8 cellular contexts compared by ENCODE assay signal in genomic region chr15:51162865-51163762, GRCh38.
DNase-seq lines count a peak whose midpoint lies in the region; ATAC-seq and TF ChIP-seq lines count a peak whose summit lies in the region.

No MANE protein-coding gene starts in this region.

- H3K27me3 ChIP-seq in GM23248 (replicated peaks; ENCODE audit: insufficient read depth) = no peaks in the 10 kb centered on the region

- peak; percentile 88 for TF ChIP-seq CTCF in NB4 (IDR thresholded peaks at IDR 0.05; ENCODE audit: low read depth, low read length)
- TF ChIP-seq CTCF in astrocyte of the spinal cord (IDR thresholded peaks at IDR 0.05; ENCODE audit: low read depth, low read length) = peak; percentile 93

- no peaks in the 10 kb centered on the region for H3K79me2 ChIP-seq in GM23248 (ENCODE audit: insufficient read depth)

- no peaks in the 10 kb centered on the region for H3K9me3 ChIP-seq in GM23248 (ENCODE audit: low read depth)

- H3K4me2 ChIP-seq in GM23248 (ENCODE audit: unreplicated experiment) = peak overlapping the region; percentile 88

- peak overlapping the region; percentile 78 for H2AFZ ChIP-seq in GM23248

- in situ Hi-C loops in GM23248 (cut with MboI) = loop anchor here (10.0 kb wide), 1 partner anchor 222 kb away; no protein-coding TSS in a partner anchor
- in situ Hi-C loops in astrocyte of the spinal cord (cut with HindIII; ENCODE audit: low sequenced_read_pairs) = no loop called here

- no peak for TF ChIP-seq POLR2A in NB4 (IDR thresholded peaks at IDR 0.05; ENCODE audit: extremely low read depth, insufficient read length)

- H3K9me2 ChIP-seq in GM23248 (ENCODE audit: insufficient read depth) = no peaks in the 10 kb centered on the region

- peak; percentile 86 for DNase-seq in D341Med (ENCODE audit: low spot score)
- DNase-seq in GM23248 = peak; percentile 87
- peak; percentile 73 for DNase-seq in NB4 (ENCODE audit: low read depth)
- peak; percentile 36 for DNase-seq in T-helper 9 cell
- DNase-seq in astrocyte of the spinal cord (ENCODE audit: low read depth, low spot score) = peak; percentile 83
- peak in 43 of 51 donors; percentile 13 to 91 (median 53) for DNase-seq in hypothalamus (lab: John Stamatoyannopoulos, UW)
- DNase-seq in skeletal muscle cell (ENCODE audit: low read depth) = no peak

- ATAC-seq in HG02970 (IDR thresholded peaks at IDR 0.05; ENCODE audit: low FRiP score, unreplicated experiment) = no peak

- H3F3A ChIP-seq in GM23248 (ENCODE audit: insufficient read depth) = no peaks in the 10 kb centered on the region

- H3K4me3 ChIP-seq in GM23248 (peak overlapping the region; percentile 62), NB4 (ENCODE audit: low read depth, low read length) (peak overlapping the region; percentile 32), astrocyte of the spinal cord (ENCODE audit: low read depth, low read length) (peak overlapping the region; percentile 11), skeletal muscle cell (ENCODE audit: low read depth, low read length) (peak overlapping the region; percentile 16)

- WGBS in GM23248 (ENCODE audit: low coverage in 1 of 2, low lambda C conversion rate in 2 of 2, missing lambda C conversion rate in 2 of 2), 2 experiments = 1% methylated on average over 8 of the region's 8 CpGs

- H3K27ac ChIP-seq in GM23248 = no peak overlapping the region

- H3K36me3 ChIP-seq in GM23248 (ENCODE audit: low read depth) = no peaks in the 10 kb centered on the region

- H4K20me1 ChIP-seq in GM23248 (ENCODE audit: insufficient read depth) = no peaks in the 10 kb centered on the region

- peak overlapping the region; percentile 36 for H3K9ac ChIP-seq in GM23248

- 0 out of 2 replicates have a peak, but pooled peaks cover 4% of the 10 kb centered on the region for H3K4me1 ChIP-seq in GM23248 (ENCODE audit: insufficient read depth)

Comparison
In these comparisons a context has a peak if more than half of its experiments do, and no peak if none do; other contexts are left out.
1. H3K4me3 ChIP-seq: peak in every context shown above with its lines; median percentile 62 in GM23248; 32 in NB4; 16 in skeletal muscle cell; 11 in astrocyte of the spinal cord.